ENCODE assay signal across 9 cellular contexts in the genomic region with DNA sequence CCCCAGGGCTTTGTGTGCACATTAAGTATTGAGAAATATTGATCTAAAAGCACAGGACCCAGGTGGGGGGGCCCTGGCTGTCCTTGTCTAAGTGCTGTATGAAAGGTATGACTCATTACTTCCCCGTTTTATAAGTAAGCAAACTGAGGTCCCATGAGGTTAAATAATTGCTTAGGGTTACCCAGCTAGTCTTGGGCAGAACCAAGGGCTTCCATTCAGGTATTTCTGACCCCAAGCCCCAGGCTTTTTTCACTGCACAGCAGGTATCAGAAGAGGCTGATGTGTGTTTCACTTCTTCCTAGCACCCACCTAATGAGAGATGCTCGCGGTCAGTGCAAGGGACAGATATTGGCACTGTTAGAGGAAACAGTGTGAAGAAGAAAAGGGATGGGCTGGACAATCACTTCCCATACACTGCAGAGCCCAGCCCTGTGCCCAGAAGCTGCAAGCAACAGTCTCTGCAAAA. TPM values are rescaled to one million over a fixed set of nuclear protein-coding genes. Genes with fewer than 3 reads are reported as not detected.
DNase-seq lines count a peak whose midpoint lies in the region; ATAC-seq, FAIRE-seq and TF ChIP-seq lines count a peak whose summit lies in the region.
"Had no signal": no experiment of that assay in that cellular context is flagged by ENCODE, and none has a peak within 500 bp of the region (broad histone marks: within the 10 kb centered on the region; RNA-seq: fewer than 3 reads in every experiment).

No MANE protein-coding gene starts in this region.

- peaks cover 7% of the 10 kb centered on the region for H3K36me3 Mint-ChIP-seq in stimulated activated effector memory CD8-positive, alpha-beta T cell treated with anti-CD3 and anti-CD28 coated beads, Interleukin-12 subunit alpha, Interleukin-12 subunit beta, amount 100 ng/mL, for 72 hours

- peaks cover 3 to 17% of the 10 kb centered on the region in 2 donors for H3K4me1 ChIP-seq in esophagus (ENCODE audit: control insufficient read depth in 2 of 2, insufficient read depth in 2 of 2, low read length in 1 of 2)

- H3K4me1 Mint-ChIP-seq in stimulated activated effector memory CD8-positive, alpha-beta T cell treated with anti-CD3 and anti-CD28 coated beads, Interleukin-12 subunit alpha, Interleukin-12 subunit beta, amount 100 ng/mL, for 72 hours = peaks cover 89% of the 10 kb centered on the region

- peak overlapping the region; percentile 70 to 80 for H3K27ac ChIP-seq in esophagus (ENCODE audit: low read depth in 2 of 2, low read length in 1 of 2)

- H3K9me3 Mint-ChIP-seq in stimulated activated effector memory CD8-positive, alpha-beta T cell treated with anti-CD3 and anti-CD28 coated beads, Interleukin-12 subunit alpha, Interleukin-12 subunit beta, amount 100 ng/mL, for 72 hours = no peaks in the 10 kb centered on the region

- no peaks in the 10 kb centered on the region for H3K9me3 ChIP-seq in esophagus (ENCODE audit: control insufficient read depth in 2 of 2, insufficient read depth in 1 of 2, low read depth in 1 of 2, low read length in 1 of 2)

- H3K27me3 ChIP-seq in esophagus (ENCODE audit: control insufficient read depth in 1 of 2, insufficient read depth in 2 of 2, low read length in 2 of 2) = no peaks in the 10 kb centered on the region

- H3K4me3 ChIP-seq in esophagus (ENCODE audit: low read depth in 1 of 2, low read length in 2 of 2) = no peak overlapping the region

- 19 to 34% methylated on average over 3 of the region's 3 CpGs for WGBS in esophagus, 2 donors

- FAIRE-seq in GM18507 (lab: Jason Lieb, UNC) = peak; percentile 88
- FAIRE-seq: colon had no signal

- H3K27ac Mint-ChIP-seq in stimulated activated effector memory CD8-positive, alpha-beta T cell treated with anti-CD3 and anti-CD28 coated beads, Interleukin-12 subunit alpha, Interleukin-12 subunit beta, amount 100 ng/mL, for 72 hours = peak overlapping the region; percentile 80

- peak overlapping the region; percentile 75 for H3K4me3 Mint-ChIP-seq in stimulated activated effector memory CD8-positive, alpha-beta T cell treated with anti-CD3 and anti-CD28 coated beads, Interleukin-12 subunit alpha, Interleukin-12 subunit beta, amount 100 ng/mL, for 72 hours

- DNase-seq in GM18507 (ENCODE audit: extremely low spot score, insufficient read length, low read depth) (no peak), SKM-1 treated with dmso at 0.1 percent for 144 hours (lab: John Stamatoyannopoulos, UW; ENCODE audit: unreplicated experiment) (peak; percentile 7), NCI-H345 treated with DMSO at 0.1 percent for 48 hours (lab: John Stamatoyannopoulos, UW; ENCODE audit: unreplicated experiment) (no peak), erythroblast (lab: John Stamatoyannopoulos, UW) (no peak), OCI-M1 (lab: John Stamatoyannopoulos, UW) (no peak)
- DNase-seq in stimulated activated effector memory CD8-positive, alpha-beta T cell treated with anti-CD3 and anti-CD28 coated beads, Interleukin-12 subunit alpha, Interleukin-12 subunit beta, amount 100 ng/mL, for 72 hours (ENCODE audit: low spot score in 2 of 2) = peak in 1 of 2 donors; percentile 60

- no peaks in the 10 kb centered on the region for H3K36me3 ChIP-seq in esophagus (ENCODE audit: control insufficient read depth in 2 of 2, insufficient read depth in 2 of 2, low read length in 1 of 2)

- peak; percentile 42 for ATAC-seq in HG02678 (IDR thresholded peaks at IDR 0.05; ENCODE audit: unreplicated experiment)
- ATAC-seq in stimulated activated effector memory CD8-positive, alpha-beta T cell treated with anti-CD3 and anti-CD28 coated beads, Interleukin-12 subunit alpha, Interleukin-12 subunit beta, amount 100 ng/mL, for 72 hours = peak; percentile 27

- no peak for TF ChIP-seq POLR2A in erythroblast (IDR thresholded peaks at IDR 0.05; ENCODE audit: low read length)

RNA-seq across cellular contexts. Expression of gene TC2N, which starts 4.7 kb away (rescaled TPM):
- polyA plus RNA-seq in esophagus = 10 to 100 TPM; 14.9 TPM
